Comparison of ENCODE assay signal across 14 cellular contexts in genomic region chr1:205523261-205523890, GRCh38. TPM values are rescaled to one million over a fixed set of nuclear protein-coding genes. Genes with fewer than 3 reads are reported as not detected.
DNase-seq lines count a peak whose midpoint lies in the region; ATAC-seq, FAIRE-seq and TF ChIP-seq lines count a peak whose summit lies in the region.
"Had no signal": no experiment of that assay in that cellular context is flagged by ENCODE, and none has a peak within 500 bp of the region (broad histone marks: within the 10 kb centered on the region; RNA-seq: fewer than 3 reads in every experiment).

No MANE protein-coding gene starts in this region.

- no peak overlapping the region for H2AFZ ChIP-seq in HepG2 (ENCODE audit: low read length)
- no peak overlapping the region for H2AFZ ChIP-seq in neuronal stem cell (ENCODE audit: low read length)

- TF ChIP-seq CTCF in HepG2 (CRISPR knock-in tag; IDR thresholded peaks at IDR 0.05) (no peak), right lobe of liver (IDR thresholded peaks at IDR 0.05) (no peak), natural killer cell (IDR thresholded peaks at IDR 0.05) (no peak)

- H4K20me1 ChIP-seq in HepG2 (ENCODE audit: insufficient read depth, low read length) = 0 out of 2 replicates have a peak, but pooled peaks cover 4% of the 10 kb centered on the region

- H2BK5ac ChIP-seq in neuronal stem cell (ENCODE audit: low read length) = no peak overlapping the region

- H3K4me3 ChIP-seq in HepG2 (replicated peaks in 1 of 3; ENCODE audit: insufficient read depth in 1 of 3, low read depth in 2 of 3, low read length in 3 of 3) (no peak overlapping the region), right lobe of liver (no peak overlapping the region), neuronal stem cell (ENCODE audit: low read length in 2 of 2) (no peak overlapping the region)
- H3K4me3 ChIP-seq: SJSA1 had no signal

- H3K9ac ChIP-seq in HepG2 (ENCODE audit: insufficient read depth, low read depth, low read length) (no peak overlapping the region), neuronal stem cell (ENCODE audit: low read depth, low read length, poor library complexity) (no peak overlapping the region)

- peaks cover 0 to 5% of the 10 kb centered on the region in 2 donors for H3K27me3 Mint-ChIP-seq in natural killer cell (ENCODE audit: low read depth in 2 of 2)

- no peak overlapping the region for H3K27ac Mint-ChIP-seq in natural killer cell
- H3K27ac Mint-ChIP-seq: HFFc6 had no signal

- no peak for TF ChIP-seq RAD21 in HepG2 (CRISPR knock-in tag; IDR thresholded peaks at IDR 0.05)

- H2AK5ac ChIP-seq in neuronal stem cell (ENCODE audit: low read depth, low read length) = no peak overlapping the region

- FAIRE-seq in HepG2 (lab: Jason Lieb, UNC) = peak; percentile 52
- FAIRE-seq: A204.1, H54, RCC 7860 had no signal

- H3K4me3 Mint-ChIP-seq in natural killer cell = no peak overlapping the region
- H3K4me3 Mint-ChIP-seq: HFFc6 had no signal

- H3K4me1 Mint-ChIP-seq in natural killer cell = no peaks in the 10 kb centered on the region

- no peak overlapping the region for H4K91ac ChIP-seq in neuronal stem cell (ENCODE audit: low read depth, low read length, poor library complexity)

- TF ChIP-seq EP300 in HepG2 (IDR thresholded peaks at IDR 0.05; ENCODE audit: low read depth in 2 of 2, low read length in 2 of 2) (no peak), HepG2 (CRISPR knock-in tag; IDR thresholded peaks at IDR 0.05; ENCODE audit: borderline replicate concordance) (no peak)

- no peaks in the 10 kb centered on the region for H3K79me2 ChIP-seq in HepG2 (ENCODE audit: insufficient read depth, low read length)

- H2BK12ac ChIP-seq in neuronal stem cell (ENCODE audit: low read length) = no peak overlapping the region

- H3K9me3 Mint-ChIP-seq in natural killer cell = no peaks in the 10 kb centered on the region
- H3K9me3 Mint-ChIP-seq: HFFc6 had no signal

- no peaks in the 10 kb centered on the region; a peak in 1 of 5 replicates for H3K36me3 ChIP-seq in HepG2 (replicated peaks in 1 of 2; ENCODE audit: control insufficient read depth in 1 of 2, insufficient read depth in 2 of 2, low read length in 2 of 2)
- H3K36me3 ChIP-seq in right lobe of liver = no peaks in the 10 kb centered on the region
- peaks cover 0 to 8% of the 10 kb centered on the region in 2 donors for H3K36me3 ChIP-seq in neuronal stem cell (replicated peaks in 1 of 2; ENCODE audit: control insufficient read depth in 2 of 2, insufficient read depth in 2 of 2, low read length in 2 of 2)
- H3K36me3 ChIP-seq: SJSA1 had no signal

- H4K8ac ChIP-seq in neuronal stem cell (ENCODE audit: low read depth, low read length) = no peak overlapping the region

- H3K36me3 Mint-ChIP-seq in natural killer cell = no peaks in the 10 kb centered on the region

- peaks cover under 1% of the 10 kb centered on the region for H3K79me1 ChIP-seq in neuronal stem cell (ENCODE audit: low read depth, low read length)

- H3K4me2 ChIP-seq in HepG2 (ENCODE audit: low read depth, low read length) = no peak overlapping the region
- H3K4me2 ChIP-seq in neuronal stem cell (ENCODE audit: insufficient read depth, low read length, poor library complexity, severe bottlenecking) = no peak overlapping the region

- peaks cover 23% of the 10 kb centered on the region for H3K4me1 ChIP-seq in HepG2 (ENCODE audit: insufficient read depth, low read length)
- H3K4me1 ChIP-seq in right lobe of liver = no peaks in the 10 kb centered on the region
- H3K4me1 ChIP-seq in neuronal stem cell (ENCODE audit: control insufficient read depth in 2 of 2, insufficient read depth in 1 of 2, low read depth in 1 of 2, low read length in 2 of 2) = peaks cover 2 to 18% of the 10 kb centered on the region in 2 donors
- H3K4me1 ChIP-seq: SJSA1 had no signal

- intact Hi-C loops in HepG2 (cut with micrococcal nuclease; ENCODE audit: unreplicated experiment) = no loop called here
- intact Hi-C loops in right lobe of liver (cut with DNase I) = loop anchor here (5.0 to 10.0 kb wide), 2 partner anchors 36 to 189 kb away; no protein-coding TSS in a partner anchor
- intact Hi-C loops in natural killer cell (cut with micrococcal nuclease) = loop anchor here (10.0 kb wide), 1 partner anchor 249 kb away; no protein-coding TSS in a partner anchor

- peak overlapping the region; percentile 67 for H3K23ac ChIP-seq in neuronal stem cell (ENCODE audit: low read depth, low read length, poor library complexity)

- H3K27ac ChIP-seq in HepG2 (ENCODE audit: extremely low read length, insufficient read depth, low read length) (no peak overlapping the region), right lobe of liver (no peak overlapping the region), caudate nucleus (ENCODE audit: low read depth, low read length) (peak overlapping the region; percentile 36), neuronal stem cell (replicated peaks; ENCODE audit: low read length) (no peak overlapping the region)
- H3K27ac ChIP-seq: C4-2B, HL-60, SJSA1 had no signal

- peak overlapping the region; percentile 70 for H3K18ac ChIP-seq in neuronal stem cell (ENCODE audit: low read length)

- no peak for TF ChIP-seq POLR2A in HepG2 (IDR thresholded peaks at IDR 0.05; ENCODE audit: insufficient read depth in 1 of 2, low read depth in 2 of 2, low read length in 2 of 2)
- TF ChIP-seq POLR2A in right lobe of liver (IDR thresholded peaks at IDR 0.05) = no peak

- BruUV-seq in HepG2 (replicated peaks; lab: Mats Ljungman, UMichigan) = no TSS peak

- H3K14ac ChIP-seq in neuronal stem cell (ENCODE audit: low read length) = no peak overlapping the region

- in situ Hi-C loops in HepG2 (cut with HindIII; ENCODE audit: extremely low pct_ligation_motif_present, low pct_unique_long_range_greater_than_20kb) = loop anchor here (5.0 kb wide), 2 partner anchors 36 to 126 kb away; no protein-coding TSS in a partner anchor

- no peaks in the 10 kb centered on the region for H3K9me3 ChIP-seq in HepG2 (ENCODE audit: low read length)
- H3K9me3 ChIP-seq in right lobe of liver = no peaks in the 10 kb centered on the region
- no peaks in the 10 kb centered on the region for H3K9me3 ChIP-seq in neuronal stem cell (replicated peaks in 1 of 2; ENCODE audit: control insufficient read depth in 2 of 2, insufficient read depth in 1 of 2, low read depth in 1 of 2, low read length in 2 of 2)
- H3K9me3 ChIP-seq: SJSA1 had no signal

- POLR2A ChIA-PET in HepG2 (lab: Yijun Ruan, JAX) = interaction anchor here (2.0 kb wide), 1 partner anchor 32 kb away, joined by 12 read pairs; no protein-coding TSS in a partner anchor

- no peak overlapping the region for H2BK120ac ChIP-seq in neuronal stem cell (ENCODE audit: low read depth, low read length)

- CTCF ChIA-PET in HepG2 (lab: Yijun Ruan, JAX; ENCODE audit: low intra/inter-chr PET ratio, low total read pairs) = interaction anchor here (0.7 to 2.2 kb wide), 6 partner anchors 19 to 188 kb away, joined by 4 to 86 read pairs (median 6); partner anchors contain the start of gene CDK18

- 78% methylated on average over 6 of the region's 16 CpGs for WGBS in HepG2 (ENCODE audit: low lambda C conversion rate)
- WGBS in right lobe of liver (ENCODE audit: insufficient coverage, low coverage, low lambda C conversion rate, missing lambda C conversion rate) = no CpG with 5 or more reads among the region's 16 CpGs
- no CpG with 5 or more reads among the region's 16 CpGs for WGBS in neuronal stem cell (ENCODE audit: extremely low coverage in 2 of 2, insufficient read length in 2 of 2, insufficient replicate concordance in 1 of 2), 2 donors

- H2BK15ac ChIP-seq in neuronal stem cell (ENCODE audit: low read length) = no peak overlapping the region

- ATAC-seq in HepG2 = peak; percentile 56
- ATAC-seq in right lobe of liver = no peak
- no peak for ATAC-seq in natural killer cell
- ATAC-seq in GM19351 (IDR thresholded peaks at IDR 0.05; ENCODE audit: unreplicated experiment) = no peak

- DNase-seq in HepG2 (ENCODE audit: low spot score) = no peak
- DNase-seq in right lobe of liver = no peak
- DNase-seq in caudate nucleus (lab: John Stamatoyannopoulos, UW) = no peak
- no peak for DNase-seq in neuronal stem cell (ENCODE audit: low spot score)
- DNase-seq in natural killer cell = no peak
- DNase-seq in cerebellar nuclear complex (lab: John Stamatoyannopoulos, UW) = no peak

- H3K4ac ChIP-seq in neuronal stem cell (ENCODE audit: low read length) = no peak overlapping the region

- H3K27me3 ChIP-seq in HepG2 (ENCODE audit: control insufficient read depth in 1 of 2, insufficient read depth in 2 of 2, low read length in 2 of 2) (no peaks in the 10 kb centered on the region), right lobe of liver (no peaks in the 10 kb centered on the region), neuronal stem cell (ENCODE audit: control insufficient read depth in 3 of 3, insufficient read depth in 3 of 3, low read depth in 1 of 3, low read length in 3 of 3) (peaks cover 0 to 37% (median 0%) of the 10 kb centered on the region in 3 experiments)
- H3K27me3 ChIP-seq: SJSA1 had no signal

RNA-seq across cellular contexts. Expression of gene CDK18, which starts 18.9 kb away (rescaled TPM):
- total RNA-seq in HepG2 (2016; rRNA removed; fragmentation: Illumina TruSeq; extraction: Trizol) (3.2 and 6.4 TPM in 2 replicates), right lobe of liver (10 to 100 TPM in 3 of 6 experiments, 1 to 10 TPM in 3; 6.3 to 22.3 (median 9.7) TPM), natural killer cell (1 to 10 TPM; 1.9 to 5.3 (median 4.0) TPM)
- 10.6 and 10.7 TPM in 2 replicates for total RNA-seq in HepG2 (2016; cell fraction: cytosol; rRNA removed; fragmentation: Illumina TruSeq; extraction: Trizol; ENCODE audit: low read depth)
- total RNA-seq in HepG2 (2016; cell fraction: insoluble cytoplasmic fraction; rRNA removed; fragmentation: Illumina TruSeq; extraction: Trizol) = 3.6 and 7.0 TPM in 2 replicates
- 8.3 and 10.4 TPM in 2 replicates for total RNA-seq in HepG2 (2016; cell fraction: membrane; rRNA removed; fragmentation: Illumina TruSeq; extraction: Trizol)
- 8.2 and 10.1 TPM in 2 replicates for total RNA-seq in HepG2 (2016; cell fraction: nucleus; rRNA removed; fragmentation: Illumina TruSeq; extraction: Trizol)
- polyA plus RNA-seq in HepG2 (2011; rRNA removed) = 38.8 and 45.3 TPM in 2 replicates
- polyA plus RNA-seq in HepG2 (2011; cell fraction: cytosol; rRNA removed) = 13.0 and 14.8 TPM in 2 replicates
- polyA plus RNA-seq in HepG2 (2011; cell fraction: nucleus; rRNA removed) = 224 and 255 TPM in 2 replicates
- 53.5 and 54.3 TPM in 2 replicates for polyA plus RNA-seq in HepG2 (2012)
- 5.2 and 5.9 TPM in 2 replicates for polyA plus RNA-seq in HepG2 (2016; cell fraction: cytosol; fragmentation: Illumina TruSeq; extraction: Trizol; ENCODE audit: low read depth)
- 6.0 and 9.4 TPM in 2 replicates for polyA plus RNA-seq in HepG2 (2016; cell fraction: insoluble cytoplasmic fraction; fragmentation: Illumina TruSeq; extraction: Trizol; ENCODE audit: low read depth)
- 11.2 and 12.4 TPM in 2 replicates for polyA plus RNA-seq in HepG2 (2016; cell fraction: membrane; fragmentation: Illumina TruSeq; extraction: Trizol; ENCODE audit: low read depth)
- 33.1 and 35.8 TPM in 2 replicates for polyA plus RNA-seq in HepG2 (2016; cell fraction: nucleus; fragmentation: Illumina TruSeq; extraction: Trizol; ENCODE audit: insufficient read depth, low read depth)
- 11.0 and 29.7 TPM in 2 replicates for polyA minus RNA-seq in HepG2 (2011; rRNA and poly(A)+ RNA removed; ENCODE audit: low replicate concordance)
- 14.7 and 23.4 TPM in 2 replicates for polyA minus RNA-seq in HepG2 (2011; cell fraction: cytosol; rRNA and poly(A)+ RNA removed)
- 47.0 and 52.3 TPM in 2 replicates for polyA minus RNA-seq in HepG2 (2011; cell fraction: nucleus; rRNA and poly(A)+ RNA removed)
- polyA plus RNA-seq in neuronal stem cell (2013, experiment 1 of 2) = 25.8 TPM
- polyA plus RNA-seq in neuronal stem cell (2013, experiment 2 of 2) = 25.5 TPM
